21 cellular contexts compared by ENCODE assay signal in genomic region chr20:14343658-14344057, GRCh38. TPM values are rescaled to one million over a fixed set of nuclear protein-coding genes. Genes with fewer than 3 reads are reported as not detected.
"Had no signal": no experiment of that assay in that cellular context is flagged by ENCODE, and none has a peak within 500 bp of the region (broad histone marks: within the 10 kb centered on the region; RNA-seq: fewer than 3 reads in every experiment).

No MANE protein-coding gene starts in this region.

- ATAC-seq: effector memory CD8-positive, alpha-beta T cell; gastroesophageal sphincter; left cardiac atrium; naive thymus-derived CD4-positive, alpha-beta T cell; sciatic nerve had no signal

- H3K27ac ChIP-seq: esophagus squamous epithelium, gastroesophageal sphincter, left ventricle myocardium inferior, neutrophil, stomach, thoracic aorta, transverse colon had no signal

- H3K27ac Mint-ChIP-seq: effector memory CD8-positive, alpha-beta T cell; immature natural killer cell; naive thymus-derived CD4-positive, alpha-beta T cell had no signal

- H3K27me3 Mint-ChIP-seq: effector memory CD8-positive, alpha-beta T cell; naive thymus-derived CD4-positive, alpha-beta T cell had no signal

- FAIRE-seq: keratinocyte had no signal

- H3K4me1 Mint-ChIP-seq: immature natural killer cell; naive thymus-derived CD4-positive, alpha-beta T cell had no signal

- H3K27me3 ChIP-seq: esophagus squamous epithelium, gastroesophageal sphincter, neutrophil, stomach, transverse colon had no signal

- H3K36me3 ChIP-seq: esophagus squamous epithelium, gastroesophageal sphincter, left ventricle myocardium inferior, neutrophil, stomach, thoracic aorta, transverse colon had no signal

- H3K4me3 ChIP-seq: esophagus squamous epithelium, gastroesophageal sphincter, left ventricle myocardium inferior, lung, stomach, thoracic aorta, transverse colon had no signal

- DNase-seq: effector memory CD8-positive, alpha-beta T cell; esophagus squamous epithelium; foreskin fibroblast; glutamatergic neuron; immature natural killer cell; left cardiac atrium; left ventricle myocardium inferior; mesenchymal stem cell; naive thymus-derived CD4-positive, alpha-beta T cell; posterior cingulate gyrus; stimulated activated naive CD4-positive, alpha-beta T cell; stomach; substantia nigra; transverse colon had no signal

- H3K4me1 ChIP-seq: gastroesophageal sphincter, left ventricle myocardium inferior, transverse colon had no signal

- H3K4me3 Mint-ChIP-seq: effector memory CD8-positive, alpha-beta T cell; immature natural killer cell; naive thymus-derived CD4-positive, alpha-beta T cell had no signal

- H3K36me3 Mint-ChIP-seq: immature natural killer cell; naive thymus-derived CD4-positive, alpha-beta T cell had no signal

- H3K9me3 ChIP-seq: esophagus squamous epithelium, gastroesophageal sphincter, left ventricle myocardium inferior, neutrophil, stomach, thoracic aorta, transverse colon had no signal

RNA-seq across cellular contexts. Expression of gene FLRT3, which starts 6.2 kb away (rescaled TPM):
- total RNA-seq: mononuclear cell; naive thymus-derived CD4-positive, alpha-beta T cell had no signal
- polyA plus RNA-seq: immature natural killer cell; naive thymus-derived CD4-positive, alpha-beta T cell had no signal
